3 cellular contexts compared by ENCODE assay signal in the genomic region with DNA sequence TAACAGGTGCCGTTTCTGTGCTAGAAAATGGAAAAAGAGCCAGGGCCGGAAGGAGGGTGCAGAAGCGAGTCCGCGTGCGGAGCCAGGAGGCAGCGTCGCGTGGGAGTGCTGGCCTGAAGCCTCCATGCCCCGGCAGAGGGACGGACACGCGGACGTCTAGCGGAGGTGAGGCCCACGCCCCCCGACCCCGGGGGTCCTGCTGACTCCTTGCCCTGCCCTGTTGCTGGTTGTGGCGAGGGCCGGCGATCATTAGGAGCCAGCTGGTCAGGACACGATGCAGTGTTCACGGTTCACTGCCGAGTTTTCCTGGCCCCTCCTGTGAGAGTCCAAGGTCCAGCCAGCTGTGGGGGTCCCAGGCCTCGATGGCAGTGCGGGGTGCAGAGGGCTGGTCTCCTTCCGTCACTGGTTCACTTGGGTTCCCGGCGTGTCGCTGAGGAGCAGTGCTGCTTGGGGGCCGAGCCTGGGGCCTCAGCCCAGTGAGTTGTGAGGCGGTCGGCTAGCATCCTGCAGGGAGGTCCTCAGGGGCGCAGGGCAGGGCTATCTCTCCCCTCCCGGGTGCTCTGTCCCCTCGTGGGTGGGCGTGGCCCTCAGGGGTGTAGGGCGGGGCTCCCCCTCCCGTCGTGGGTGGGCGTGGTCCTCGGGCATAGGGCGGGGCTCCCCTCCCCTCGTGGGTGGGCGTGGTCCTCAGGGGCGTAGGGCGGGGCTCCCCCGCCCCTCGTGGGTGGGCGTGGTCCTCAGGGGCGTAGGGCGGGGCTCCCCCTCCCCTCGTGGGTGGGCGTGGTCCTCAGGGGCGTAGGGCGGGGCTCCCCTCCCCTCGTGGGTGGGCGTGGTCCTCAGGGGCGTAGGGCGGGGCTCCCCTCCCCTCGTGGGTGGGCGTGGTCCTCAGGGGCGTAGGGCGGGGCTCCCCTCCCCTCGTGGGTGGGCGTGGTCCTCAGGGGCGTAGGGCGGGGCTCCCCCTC. TPM values are rescaled to one million over a fixed set of nuclear protein-coding genes. Genes with fewer than 3 reads are reported as not detected.
"Had no signal": no experiment of that assay in that cellular context is flagged by ENCODE, and none has a peak within 500 bp of the region (broad histone marks: within the 10 kb centered on the region; RNA-seq: fewer than 3 reads in every experiment).

No MANE protein-coding gene starts in this region.

RNA-seq across cellular contexts. Expression of a gene that starts 42.3 kb away (rescaled TPM):
- total RNA-seq: activated naive CD4-positive, alpha-beta T cell treated with anti-CD3 and anti-CD28 coated beads for 36 hours; MCF 10A; SK-MEL-5 had no signal
